ENCODE assay signal across 9 cellular contexts in genomic region chr1:241600496-241600901, GRCh38. TPM values are rescaled to one million over a fixed set of nuclear protein-coding genes. Genes with fewer than 3 reads are reported as not detected.
DNase-seq lines count a peak whose midpoint lies in the region; ATAC-seq, FAIRE-seq and TF ChIP-seq lines count a peak whose summit lies in the region.
"Had no signal": no experiment of that assay in that cellular context is flagged by ENCODE, and none has a peak within 500 bp of the region (broad histone marks: within the 10 kb centered on the region; RNA-seq: fewer than 3 reads in every experiment).

No MANE protein-coding gene starts in this region.

- H3K36me3 ChIP-seq in SK-N-SH (replicated peaks in 1 of 2; ENCODE audit: control insufficient read depth in 1 of 2, insufficient read depth in 2 of 2, low read length in 1 of 2), result peaks cover 0 to 4% of the 10 kb centered on the region in 2 experiments

- H3K4me2 ChIP-seq in SK-N-SH, result no peak overlapping the region

- H3K4me1 Mint-ChIP-seq in CD14-positive monocyte, result peaks cover 25% of the 10 kb centered on the region

- H3K27ac ChIP-seq in SK-N-SH (ENCODE audit: low read depth in 2 of 2, low read length in 1 of 2), result peak overlapping the region in 1 of 2 experiments; percentile 39; a peak in 1 of 4 replicates

- H3K9me2 ChIP-seq in SK-N-SH, result no peaks in the 10 kb centered on the region

- no peaks in the 10 kb centered on the region for H3K79me2 ChIP-seq in SK-N-SH (ENCODE audit: insufficient read depth)

- no peaks in the 10 kb centered on the region for H3K27me3 Mint-ChIP-seq in CD14-positive monocyte (ENCODE audit: low read depth in 3 of 3)

- H3K9me3 Mint-ChIP-seq in CD14-positive monocyte, result no peaks in the 10 kb centered on the region

- no peaks in the 10 kb centered on the region for H3K27me3 ChIP-seq in SK-N-SH (ENCODE audit: insufficient read depth)

- H3K4me3 Mint-ChIP-seq in CD14-positive monocyte, result no peak overlapping the region

- WGBS in SK-N-SH (ENCODE audit: low lambda C conversion rate), result 15% methylated on average over 2 of the region's 2 CpGs

- H3K4me3 ChIP-seq in SK-N-SH (ENCODE audit: low read depth in 2 of 2, low read length in 1 of 2), result no peak overlapping the region

- intact Hi-C loops in CD14-positive monocyte (cut with micrococcal nuclease), result no loop called here

- FAIRE-seq in D721Med (lab: Jason Lieb, UNC), result no peak

- H3K4me1 ChIP-seq in SK-N-SH (ENCODE audit: control insufficient read depth in 1 of 2, insufficient read depth in 2 of 2, low read depth in 1 of 2, low read length in 1 of 2), result no peaks in the 10 kb centered on the region; a peak in 1 of 4 replicates

- POLR2A ChIA-PET in SK-N-SH (lab: Yijun Ruan, JAX), result no interaction called here

- CTCF ChIA-PET in SK-N-SH (lab: Yijun Ruan, JAX), result interaction anchor here (0.6 to 1.0 kb wide), 2 partner anchors 10 to 45 kb away, joined by 3 read pairs; no protein-coding TSS in a partner anchor

- no peak overlapping the region for H2AFZ ChIP-seq in SK-N-SH (ENCODE audit: low read depth)

- peaks cover 49 to 52% of the 10 kb centered on the region in 2 donors for H3K36me3 Mint-ChIP-seq in CD14-positive monocyte

- no peak overlapping the region for H3K9ac ChIP-seq in SK-N-SH

- H4K20me1 ChIP-seq in SK-N-SH (ENCODE audit: insufficient read depth), result no peaks in the 10 kb centered on the region

- peak overlapping the region in 6 of 7 donors; percentile 3 to 87 (median 78) for H3K27ac Mint-ChIP-seq in CD14-positive monocyte

- DNase-seq in CD14-positive monocyte (ENCODE audit: low spot score) (no peak), SK-N-SH (no peak), D721Med (ENCODE audit: insufficient read length, low spot score) (no peak), NCI-H446 treated with DMSO at 0.1 percent for 48 hours (lab: John Stamatoyannopoulos, UW) (no peak)
- no peak for DNase-seq in activated effector memory CD4-positive, alpha-beta T cell treated with anti-CD3 and anti-CD28 coated beads, Interleukin-2, amount 50 U/mL, for 16 hours
- no peak for DNase-seq in activated CD4-positive, CD25-positive, alpha-beta regulatory T cell (lab: John Stamatoyannopoulos, UW)
- DNase-seq: NCI-H2107 had no signal

- peaks cover 7% of the 10 kb centered on the region for H3F3A ChIP-seq in SK-N-SH (replicated peaks; ENCODE audit: insufficient read depth)

- ATAC-seq in GM19324 (IDR thresholded peaks at IDR 0.05; ENCODE audit: low FRiP score, unreplicated experiment), result peak; percentile 95
- peak; percentile 94 for ATAC-seq in HG03025 (IDR thresholded peaks at IDR 0.05; ENCODE audit: low FRiP score, unreplicated experiment)

- no peak; a peak in 1 of 4 replicates for TF ChIP-seq EP300 in SK-N-SH (IDR thresholded peaks at IDR 0.05; ENCODE audit: borderline replicate concordance in 1 of 2, low read depth in 1 of 2, low read length in 1 of 2)

- TF ChIP-seq RAD21 in SK-N-SH (IDR thresholded peaks at IDR 0.05; ENCODE audit: low read length), result no peak

- no peaks in the 10 kb centered on the region for H3K9me3 ChIP-seq in SK-N-SH

- TF ChIP-seq CTCF in CD14-positive monocyte (IDR thresholded peaks at IDR 0.05) (no peak), SK-N-SH (IDR thresholded peaks at IDR 0.05) (no peak), D721Med (IDR thresholded peaks at IDR 0.05; ENCODE audit: insufficient read depth, missing control alignments) (no peak)

TF ChIP-seq in SK-N-SH, 30 proteins besides CTCF, POLR2A, EP300 and RAD21:
- TF ChIP-seq FOXM1 (IDR thresholded peaks at IDR 0.05; ENCODE audit: low read depth) (no peak), TCF12 (IDR thresholded peaks at IDR 0.05) (peak; percentile 60), TAF1 (IDR thresholded peaks at IDR 0.05; ENCODE audit: borderline replicate concordance, low read depth, low read length) (no peak), FOSL2 (IDR thresholded peaks at IDR 0.05; ENCODE audit: borderline replicate concordance, low read depth) (peak; percentile 52; the same call in 1 of the 2 replicates), JUND (IDR thresholded peaks at IDR 0.05) (peak; percentile 19; the same call in 1 of the 2 replicates)

RNA-seq across cellular contexts. Expression of gene CHML, which starts 39.7 kb away (rescaled TPM):
- polyA plus RNA-seq in CD14-positive monocyte (1 to 10 TPM; 3.4 TPM), SK-N-SH (2012; rRNA removed) (3.0 and 4.1 TPM in 2 replicates)
- 4.2 and 4.4 TPM in 2 replicates for polyA plus RNA-seq in SK-N-SH (2012; cell fraction: cytosol; rRNA removed)
- polyA plus RNA-seq in SK-N-SH (2012; cell fraction: nucleus; rRNA removed), result 1.4 and 5.2 TPM in 2 replicates

RNA-seq across cellular contexts. Expression of gene OPN3, which starts 39.7 kb away (rescaled TPM):
- polyA plus RNA-seq in CD14-positive monocyte (10 to 100 TPM; 55.2 to 56.1 TPM), SK-N-SH (2012; rRNA removed) (7.8 and 11.0 TPM in 2 replicates)
- polyA plus RNA-seq in SK-N-SH (2012; cell fraction: cytosol; rRNA removed), result 14.8 and 15.3 TPM in 2 replicates
- polyA plus RNA-seq in SK-N-SH (2012; cell fraction: nucleus; rRNA removed), result 1.4 and 3.7 TPM in 2 replicates

RNA-seq across cellular contexts. Expression of gene WDR64, which starts 51.6 kb away (rescaled TPM):
- polyA plus RNA-seq in CD14-positive monocyte, result not detected
- not detected in 2 replicates for polyA plus RNA-seq in SK-N-SH (2012; rRNA removed)
- not detected in 2 replicates for polyA plus RNA-seq in SK-N-SH (2012; cell fraction: cytosol; rRNA removed)
- polyA plus RNA-seq in SK-N-SH (2012; cell fraction: nucleus; rRNA removed), result not detected in 2 replicates
